ENCODE assay signal across 8 cellular contexts in the genomic region with DNA sequence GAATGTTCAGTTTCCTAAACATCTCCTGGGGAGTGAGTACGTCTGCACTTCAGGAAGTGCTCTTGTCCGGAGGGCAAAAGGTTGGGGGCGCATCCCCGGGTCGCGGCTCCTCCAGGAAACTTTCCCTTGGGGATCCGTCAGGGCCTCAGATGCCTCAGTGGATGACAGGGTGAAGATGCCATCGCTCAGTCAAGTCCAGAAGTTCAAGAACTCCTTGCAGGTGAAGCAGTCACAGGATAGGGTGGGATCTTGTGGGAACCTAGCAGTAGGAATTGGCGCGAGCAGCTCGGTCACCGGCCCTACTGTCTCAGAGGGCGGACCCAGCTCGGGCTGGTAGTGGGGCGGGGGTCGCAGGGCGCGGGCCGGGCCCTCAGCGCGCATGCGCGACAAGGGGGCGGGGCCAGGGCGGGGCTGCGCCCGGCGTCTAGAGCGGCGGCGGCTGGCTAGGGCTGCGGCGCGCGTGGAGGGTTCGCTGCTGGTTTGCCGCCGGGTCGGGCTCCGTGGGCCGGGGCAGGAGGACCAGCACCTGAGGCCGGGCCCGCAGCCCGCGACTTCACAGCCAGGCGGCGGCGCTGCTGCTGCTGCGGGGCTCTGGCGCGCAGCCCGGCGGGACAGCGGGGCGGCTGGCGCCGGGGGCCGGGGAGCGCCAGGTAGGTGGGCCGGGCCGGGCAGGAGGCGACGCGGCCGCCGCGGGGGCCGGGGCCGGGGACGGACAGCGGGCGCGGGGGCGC. TPM values are rescaled to one million over a fixed set of nuclear protein-coding genes. Genes with fewer than 3 reads are reported as not detected.
DNase-seq lines count a peak whose midpoint lies in the region; ATAC-seq and TF ChIP-seq lines count a peak whose summit lies in the region.

Gene INPP4A (plus strand): TSS at position 423 of the 731 bp plus-strand sequence. CDS start 75,191 bp downstream, outside the sequence.

- H3K4me1 ChIP-seq in HUES64 (ENCODE audit: insufficient read depth, low read length) (peaks cover 53% of the 10 kb centered on the region), stomach smooth muscle (ENCODE audit: control insufficient read depth, insufficient read depth, low read length) (peaks cover 19% of the 10 kb centered on the region)

- H3K9me3 ChIP-seq in HUES64 (ENCODE audit: insufficient read depth, low read depth, low read length) (peaks cover 2% of the 10 kb centered on the region; the same call in 1 of the 2 replicates), stomach smooth muscle (ENCODE audit: control insufficient read depth in 2 of 2, low read length in 2 of 2) (no peaks in the 10 kb centered on the region)

- no peaks in the 10 kb centered on the region for H3K36me3 ChIP-seq in HUES64 (ENCODE audit: insufficient read depth, low read length)
- no peaks in the 10 kb centered on the region for H3K36me3 ChIP-seq in stomach smooth muscle (ENCODE audit: control insufficient read depth in 2 of 2, insufficient read depth in 2 of 2, low read length in 2 of 2)

- H3K27ac ChIP-seq in HUES64 (ENCODE audit: low read depth, low read length) (peak within 1 kb of the TSS; percentile 55; the same call in 1 of the 2 replicates), stomach smooth muscle (ENCODE audit: low read length) (peak within 1 kb of the TSS; percentile 58)

- peak; percentile 93 for DNase-seq in DMS53 (lab: John Stamatoyannopoulos, UW)
- peak; percentile 59 for DNase-seq in RPMI7951 (ENCODE audit: low read depth)
- peak; percentile 30 for DNase-seq in fibroblast of mammary gland (ENCODE audit: low read depth)
- DNase-seq in natural killer cell treated with Interleukin-12 subunit alpha and Interleukin-12 subunit beta and Interleukin-15 and Interleukin-18, amount 100 ng/mL, for 72 hours (ENCODE audit: low spot score), result peak; percentile 82

- peaks cover 13% of the 10 kb centered on the region for H3K36me3 Mint-ChIP-seq in activated T-helper 17 cell treated with anti-CD3 and anti-CD28 coated beads, Interleukin-2, amount 50 U/mL, for 72 hours (ENCODE audit: low read depth)
- peaks cover 5% of the 10 kb centered on the region for H3K36me3 Mint-ChIP-seq in natural killer cell treated with Interleukin-12 subunit alpha and Interleukin-12 subunit beta and Interleukin-15 and Interleukin-18, amount 100 ng/mL, for 72 hours

- WGBS in HUES64, result under 1% methylated on average over 74 of the region's 74 CpGs

- peaks cover 4% of the 10 kb centered on the region for H3K9me3 Mint-ChIP-seq in activated T-helper 17 cell treated with anti-CD3 and anti-CD28 coated beads, Interleukin-2, amount 50 U/mL, for 72 hours
- peaks cover 3% of the 10 kb centered on the region for H3K9me3 Mint-ChIP-seq in natural killer cell treated with Interleukin-12 subunit alpha and Interleukin-12 subunit beta and Interleukin-15 and Interleukin-18, amount 100 ng/mL, for 72 hours

- ATAC-seq in GM21515 (IDR thresholded peaks at IDR 0.05; ENCODE audit: unreplicated experiment), result peak; percentile 73
- peak; percentile 75 for ATAC-seq in activated T-helper 17 cell treated with anti-CD3 and anti-CD28 coated beads, Interleukin-2, amount 50 U/mL, for 72 hours (replicated peaks)
- ATAC-seq in natural killer cell treated with Interleukin-12 subunit alpha and Interleukin-12 subunit beta and Interleukin-15 and Interleukin-18, amount 100 ng/mL, for 72 hours, result peak; percentile 92 to 93

- no peak for TF ChIP-seq CTCF in fibroblast of mammary gland (conservative IDR thresholded peaks at IDR 0.05; ENCODE audit: control insufficient read depth, insufficient read depth, low read depth, low read length)

- no peaks in the 10 kb centered on the region for H3K27me3 Mint-ChIP-seq in activated T-helper 17 cell treated with anti-CD3 and anti-CD28 coated beads, Interleukin-2, amount 50 U/mL, for 72 hours
- H3K27me3 Mint-ChIP-seq in natural killer cell treated with Interleukin-12 subunit alpha and Interleukin-12 subunit beta and Interleukin-15 and Interleukin-18, amount 100 ng/mL, for 72 hours, result no peaks in the 10 kb centered on the region

- H3K27ac Mint-ChIP-seq in activated T-helper 17 cell treated with anti-CD3 and anti-CD28 coated beads, Interleukin-2, amount 50 U/mL, for 72 hours, result peak within 1 kb of the TSS; percentile 91
- H3K27ac Mint-ChIP-seq in natural killer cell treated with Interleukin-12 subunit alpha and Interleukin-12 subunit beta and Interleukin-15 and Interleukin-18, amount 100 ng/mL, for 72 hours, result peak within 1 kb of the TSS; percentile 97 to 98

- H3K9ac ChIP-seq in HUES64 (ENCODE audit: low read depth, low read length) (peak within 1 kb of the TSS; percentile 33), stomach smooth muscle (ENCODE audit: low read length in 2 of 2) (peak within 1 kb of the TSS; percentile 78 to 81)

- H3K4me3 Mint-ChIP-seq in activated T-helper 17 cell treated with anti-CD3 and anti-CD28 coated beads, Interleukin-2, amount 50 U/mL, for 72 hours, result peak within 1 kb of the TSS; percentile 93
- H3K4me3 Mint-ChIP-seq in natural killer cell treated with Interleukin-12 subunit alpha and Interleukin-12 subunit beta and Interleukin-15 and Interleukin-18, amount 100 ng/mL, for 72 hours, result peak within 1 kb of the TSS; percentile 89

- peak within 1 kb of the TSS; percentile 65 for H3K4me3 ChIP-seq in HUES64 (ENCODE audit: low read length)
- H3K4me3 ChIP-seq in fibroblast of mammary gland (ENCODE audit: control insufficient read depth, low read depth, low read length), result peak within 1 kb of the TSS; percentile 80
- H3K4me3 ChIP-seq in stomach smooth muscle (ENCODE audit: low read length in 2 of 2), result peak within 1 kb of the TSS; percentile 83 to 85

- peaks cover 14% of the 10 kb centered on the region for H3K4me1 Mint-ChIP-seq in activated T-helper 17 cell treated with anti-CD3 and anti-CD28 coated beads, Interleukin-2, amount 50 U/mL, for 72 hours
- H3K4me1 Mint-ChIP-seq in natural killer cell treated with Interleukin-12 subunit alpha and Interleukin-12 subunit beta and Interleukin-15 and Interleukin-18, amount 100 ng/mL, for 72 hours (ENCODE audit: low read depth in 2 of 2), result peaks cover 46 to 63% of the 10 kb centered on the region in 2 donors

- H3K27me3 ChIP-seq in HUES64 (ENCODE audit: insufficient read depth, low read length) (no peaks in the 10 kb centered on the region), stomach smooth muscle (ENCODE audit: control insufficient read depth in 1 of 2, insufficient read depth in 2 of 2, low read length in 2 of 2) (no peaks in the 10 kb centered on the region)

RNA-seq across cellular contexts. Expression of gene INPP4A, which starts in this region (rescaled TPM):
- polyA plus RNA-seq in HUES64 (2013, experiment 1 of 2), result 16.0 TPM
- 17.5 TPM for polyA plus RNA-seq in HUES64 (2013, experiment 2 of 2)
- 9.9 and 12.5 TPM in 2 replicates for total RNA-seq in RPMI7951 (2014; rRNA removed; shearing (Covaris generic))
- total RNA-seq in activated T-helper 17 cell treated with anti-CD3 and anti-CD28 coated beads, Interleukin-2, amount 50 U/mL, for 72 hours, result 10 to 100 TPM; 66.4 to 74.8 TPM
- 100 to 1,000 TPM in 1 of 2 donors, 10 to 100 TPM in 1; 65.0 to 150 TPM for total RNA-seq in natural killer cell treated with Interleukin-12 subunit alpha and Interleukin-12 subunit beta and Interleukin-15 and Interleukin-18, amount 100 ng/mL, for 72 hours

Comparison
In these comparisons a context has a peak if more than half of its experiments do, and no peak if none do; other contexts are left out.
1. Peak in every context shown above with its lines: DNase-seq, ATAC-seq, H3K4me3 ChIP-seq and H3K27ac ChIP-seq.
2. DNase-seq: peak in every context shown above with its lines; median percentile 93 in DMS53; 82 in natural killer cell treated with Interleukin-12 subunit alpha and Interleukin-12 subunit beta and Interleukin-15 and Interleukin-18, amount 100 ng/mL, for 72 hours; 59 in RPMI7951; 30 in fibroblast of mammary gland.